2 cellular contexts compared by ENCODE assay signal in the genomic region with DNA sequence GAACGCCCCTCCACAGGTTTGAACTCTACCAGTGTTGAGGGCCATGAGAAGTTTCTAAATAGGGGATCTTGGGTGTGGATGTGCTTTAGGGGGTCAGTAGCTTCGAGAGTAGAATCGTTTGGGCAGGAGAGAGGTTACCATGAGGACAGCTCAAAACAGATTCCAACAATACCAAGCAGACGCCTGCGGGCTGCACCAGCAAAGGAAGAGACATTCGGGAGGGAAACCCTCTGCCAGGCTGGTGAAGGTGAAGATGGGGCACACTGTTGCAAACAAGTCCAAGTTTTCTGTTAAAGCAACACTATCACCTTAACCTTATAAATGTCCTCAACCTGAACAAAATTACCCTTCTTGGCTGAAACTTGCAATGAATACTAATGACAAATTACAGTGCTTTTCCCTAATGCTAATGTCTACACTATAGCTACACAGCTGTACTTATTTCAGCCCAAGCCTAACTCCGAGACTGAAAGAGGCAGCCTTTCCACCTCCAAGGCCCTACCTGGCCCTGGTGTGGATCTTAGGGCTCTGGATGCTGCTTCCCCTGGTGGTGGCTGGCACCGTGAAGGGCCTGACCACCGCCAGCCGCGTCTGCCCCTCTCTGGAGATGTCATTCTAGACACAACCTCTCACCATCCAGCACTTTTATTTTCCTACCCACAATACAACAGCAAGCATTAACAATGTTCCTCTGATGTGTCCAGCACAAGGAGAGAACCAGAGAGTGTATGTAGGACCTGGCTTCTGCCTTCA.
TF ChIP-seq lines count a peak whose summit lies in the region.

No MANE protein-coding gene starts in this region.

TF ChIP-seq in SK-N-SH, 30 proteins besides CTCF, POLR2A, EP300 and RAD21:
- TF ChIP-seq, protein P1, sequence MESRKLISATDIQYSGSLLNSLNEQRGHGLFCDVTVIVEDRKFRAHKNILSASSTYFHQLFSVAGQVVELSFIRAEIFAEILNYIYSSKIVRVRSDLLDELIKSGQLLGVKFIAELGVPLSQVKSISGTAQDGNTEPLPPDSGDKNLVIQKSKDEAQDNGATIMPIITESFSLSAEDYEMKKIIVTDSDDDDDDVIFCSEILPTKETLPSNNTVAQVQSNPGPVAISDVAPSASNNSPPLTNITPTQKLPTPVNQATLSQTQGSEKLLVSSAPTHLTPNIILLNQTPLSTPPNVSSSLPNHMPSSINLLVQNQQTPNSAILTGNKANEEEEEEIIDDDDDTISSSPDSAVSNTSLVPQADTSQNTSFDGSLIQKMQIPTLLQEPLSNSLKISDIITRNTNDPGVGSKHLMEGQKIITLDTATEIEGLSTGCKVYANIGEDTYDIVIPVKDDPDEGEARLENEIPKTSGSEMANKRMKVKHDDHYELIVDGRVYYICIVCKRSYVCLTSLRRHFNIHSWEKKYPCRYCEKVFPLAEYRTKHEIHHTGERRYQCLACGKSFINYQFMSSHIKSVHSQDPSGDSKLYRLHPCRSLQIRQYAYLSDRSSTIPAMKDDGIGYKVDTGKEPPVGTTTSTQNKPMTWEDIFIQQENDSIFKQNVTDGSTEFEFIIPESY (IDR thresholded peaks at IDR 0.05; ENCODE audit: borderline replicate concordance, low read depth), result no peak
- TF ChIP-seq REST (IDR thresholded peaks at IDR 0.05; ENCODE audit: low read depth, low read length) (no peak), TEAD4 (IDR thresholded peaks at IDR 0.05; ENCODE audit: borderline replicate concordance, insufficient read depth) (no peak)
- TF ChIP-seq, protein P2, sequence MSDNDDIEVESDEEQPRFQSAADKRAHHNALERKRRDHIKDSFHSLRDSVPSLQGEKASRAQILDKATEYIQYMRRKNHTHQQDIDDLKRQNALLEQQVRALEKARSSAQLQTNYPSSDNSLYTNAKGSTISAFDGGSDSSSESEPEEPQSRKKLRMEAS (IDR thresholded peaks at IDR 0.05; ENCODE audit: low read depth), result no peak
TF ChIP-seq in SK-N-SH: peak in this region for 0.

TF ChIP-seq in SK-N-SH treated with all-trans-retinoic acid at 6 μM for 48 hours, 23 proteins besides CTCF, POLR2A, EP300 and RAD21 (continued from another document):
- TF ChIP-seq ARNTL (CRISPR knock-in tag; IDR thresholded peaks at IDR 0.05; ENCODE audit: borderline replicate concordance, low read depth) (no peak), ZNF8 (CRISPR knock-in tag; IDR thresholded peaks at IDR 0.05) (no peak), TOX (CRISPR knock-in tag; IDR thresholded peaks at IDR 0.05; ENCODE audit: borderline replicate concordance) (no peak), GLIS3 (CRISPR knock-in tag; IDR thresholded peaks at IDR 0.05) (no peak), ZNF70 (CRISPR knock-in tag; IDR thresholded peaks at IDR 0.05) (no peak), OSR1 (CRISPR knock-in tag; IDR thresholded peaks at IDR 0.05) (no peak), PPARA (CRISPR knock-in tag; IDR thresholded peaks at IDR 0.05; ENCODE audit: borderline replicate concordance) (no peak), CSDC2 (CRISPR knock-in tag; IDR thresholded peaks at IDR 0.05) (no peak), ZC3H10 (CRISPR knock-in tag; IDR thresholded peaks at IDR 0.05) (no peak), RARB (CRISPR knock-in tag; IDR thresholded peaks at IDR 0.05) (no peak), CSRNP3 (CRISPR knock-in tag; IDR thresholded peaks at IDR 0.05) (no peak), ZFP3 (CRISPR knock-in tag; IDR thresholded peaks at IDR 0.05) (no peak), ISL1 (CRISPR knock-in tag; IDR thresholded peaks at IDR 0.05) (no peak), ZNF565 (CRISPR knock-in tag; conservative IDR thresholded peaks at IDR 0.05; ENCODE audit: low read depth) (no peak), TCF4 (CRISPR knock-in tag; IDR thresholded peaks at IDR 0.05; ENCODE audit: borderline replicate concordance) (no peak)
- TF ChIP-seq, protein P3, sequence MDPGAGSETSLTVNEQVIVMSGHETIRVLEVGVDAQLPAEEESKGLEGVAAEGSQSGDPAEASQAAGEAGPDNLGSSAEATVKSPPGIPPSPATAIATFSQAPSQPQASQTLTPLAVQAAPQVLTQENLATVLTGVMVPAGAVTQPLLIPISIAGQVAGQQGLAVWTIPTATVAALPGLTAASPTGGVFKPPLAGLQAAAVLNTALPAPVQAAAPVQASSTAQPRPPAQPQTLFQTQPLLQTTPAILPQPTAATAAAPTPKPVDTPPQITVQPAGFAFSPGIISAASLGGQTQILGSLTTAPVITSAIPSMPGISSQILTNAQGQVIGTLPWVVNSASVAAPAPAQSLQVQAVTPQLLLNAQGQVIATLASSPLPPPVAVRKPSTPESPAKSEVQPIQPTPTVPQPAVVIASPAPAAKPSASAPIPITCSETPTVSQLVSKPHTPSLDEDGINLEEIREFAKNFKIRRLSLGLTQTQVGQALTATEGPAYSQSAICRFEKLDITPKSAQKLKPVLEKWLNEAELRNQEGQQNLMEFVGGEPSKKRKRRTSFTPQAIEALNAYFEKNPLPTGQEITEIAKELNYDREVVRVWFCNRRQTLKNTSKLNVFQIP (CRISPR knock-in tag; IDR thresholded peaks at IDR 0.05; ENCODE audit: borderline replicate concordance, low read depth), result no peak
- TF ChIP-seq, protein P4, sequence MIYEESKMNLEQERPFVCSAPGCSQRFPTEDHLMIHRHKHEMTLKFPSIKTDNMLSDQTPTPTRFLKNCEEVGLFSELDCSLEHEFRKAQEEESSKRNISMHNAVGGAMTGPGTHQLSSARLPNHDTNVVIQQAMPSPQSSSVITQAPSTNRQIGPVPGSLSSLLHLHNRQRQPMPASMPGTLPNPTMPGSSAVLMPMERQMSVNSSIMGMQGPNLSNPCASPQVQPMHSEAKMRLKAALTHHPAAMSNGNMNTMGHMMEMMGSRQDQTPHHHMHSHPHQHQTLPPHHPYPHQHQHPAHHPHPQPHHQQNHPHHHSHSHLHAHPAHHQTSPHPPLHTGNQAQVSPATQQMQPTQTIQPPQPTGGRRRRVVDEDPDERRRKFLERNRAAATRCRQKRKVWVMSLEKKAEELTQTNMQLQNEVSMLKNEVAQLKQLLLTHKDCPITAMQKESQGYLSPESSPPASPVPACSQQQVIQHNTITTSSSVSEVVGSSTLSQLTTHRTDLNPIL (CRISPR knock-in tag; IDR thresholded peaks at IDR 0.05; ENCODE audit: low read depth), result no peak
